ENCODE assay signal across 26 cellular contexts in the genomic region with DNA sequence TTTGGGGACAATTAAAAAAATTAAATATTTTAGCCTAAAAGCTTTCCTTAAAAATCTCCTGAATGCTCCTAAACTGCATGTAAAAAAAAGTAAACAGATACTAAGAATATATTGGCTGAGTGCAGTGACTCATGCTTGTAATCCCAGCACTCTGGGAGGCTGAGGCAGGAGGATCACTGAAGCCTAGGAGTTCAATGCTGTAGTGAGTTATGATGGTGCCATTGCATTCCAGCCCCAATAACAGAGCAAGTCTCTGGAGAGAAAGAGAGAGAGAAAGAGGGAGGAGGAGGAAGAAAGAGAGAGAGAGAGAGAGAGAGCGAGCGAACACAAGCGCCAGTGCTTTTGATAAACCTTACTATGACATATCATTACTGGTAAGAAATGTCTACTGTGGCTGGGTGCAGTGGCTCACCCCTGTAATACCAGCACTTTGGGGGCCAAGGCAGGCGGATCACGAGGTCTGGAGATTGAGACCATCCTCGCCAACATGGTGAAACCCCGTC. TPM values are rescaled to one million over a fixed set of nuclear protein-coding genes. Genes with fewer than 3 reads are reported as not detected.
DNase-seq lines count a peak whose midpoint lies in the region; FAIRE-seq and TF ChIP-seq lines count a peak whose summit lies in the region.
"Had no signal": no experiment of that assay in that cellular context is flagged by ENCODE, and none has a peak within 500 bp of the region (broad histone marks: within the 10 kb centered on the region; RNA-seq: fewer than 3 reads in every experiment).

No MANE protein-coding gene starts in this region.

- H3K4me3 Mint-ChIP-seq in activated CD4-positive, alpha-beta T cell treated with anti-CD3 and anti-CD28 coated beads, Interleukin-2, amount 10 ng/mL, durations not matched to agents 24 days and 14 days: no peak overlapping the region
- no peak overlapping the region for H3K4me3 Mint-ChIP-seq in chondrocyte (ENCODE audit: unreplicated experiment)
- H3K4me3 Mint-ChIP-seq: activated T-helper 1 cell treated with anti-CD3 and anti-CD28 coated beads, Interleukin-12 subunit alpha, Interleukin-12 subunit beta, Interleukin-2, Interleukin-4 antibody, amounts not matched to agents 30 ng/mL and 10 ng/mL and 1 ng/mL, durations not matched to agents 14 hours and 24 hours and 36 hours; nephron progenitor cell had no signal

- no peak for DNase-seq in activated CD4-positive, alpha-beta T cell treated with anti-CD3 and anti-CD28 coated beads, Interleukin-2, amount 10 ng/mL, durations not matched to agents 24 days and 14 days
- no peak for DNase-seq in activated CD4-positive, alpha-beta T cell treated with anti-CD3 and anti-CD28 coated beads, Interleukin-2, amount 50 U/mL, for 4 hours
- peak; percentile 31 for DNase-seq in MG63
- DNase-seq in chondrocyte (ENCODE audit: low spot score): no peak
- DNase-seq in globus pallidus (ENCODE audit: low spot score): no peak
- DNase-seq in D721Med (ENCODE audit: insufficient read length, low spot score): no peak
- no peak for DNase-seq in HCEC 1CT
- DNase-seq: activated CD4-positive, CD25-positive, alpha-beta regulatory T cell treated with anti-CD3 and anti-CD28 coated beads, Interleukin-2, amount 50 U/mL, for 72 hours; BE2C; glutamatergic neuron; NCI-H1417 treated with DMSO at 0.1 percent for 48 hours; NCI-H748 treated with DMSO at 0.1 percent for 48 hours; nephron progenitor cell; pancreas; small intestine; stimulated activated CD4-positive, alpha-beta T cell treated with anti-CD3 and anti-CD28 coated beads, Interleukin-1b, Interleukin-23, amount 100 ng/mL, for 48 hours; stimulated activated CD8-positive, alpha-beta memory T cell treated with anti-CD3 and anti-CD28 coated beads, Interleukin-4, amount 100 ng/mL, for 48 hours; transverse colon had no signal

- TF ChIP-seq CTCF in C4-2B (conservative IDR thresholded peaks at IDR 0.05) (no peak), chondrocyte (IDR thresholded peaks at IDR 0.05) (no peak), D721Med (IDR thresholded peaks at IDR 0.05; ENCODE audit: insufficient read depth, missing control alignments) (no peak)

- H3K27ac ChIP-seq in C4-2B: peak overlapping the region; percentile 70
- H3K27ac ChIP-seq: A549, HL-60, KMS-11, pancreas, SJSA1, transverse colon had no signal

- H3K36me3 ChIP-seq in MG63: no peaks in the 10 kb centered on the region
- H3K36me3 ChIP-seq: pancreas, SJSA1 had no signal

- H3K4me1 Mint-ChIP-seq in activated CD4-positive, alpha-beta T cell treated with anti-CD3 and anti-CD28 coated beads, Interleukin-2, amount 10 ng/mL, durations not matched to agents 24 days and 14 days: peaks cover 8% of the 10 kb centered on the region
- H3K4me1 Mint-ChIP-seq in chondrocyte (ENCODE audit: low read depth): peaks cover 23% of the 10 kb centered on the region
- H3K4me1 Mint-ChIP-seq: nephron progenitor cell had no signal

- no peaks in the 10 kb centered on the region for H3K9me3 Mint-ChIP-seq in activated CD4-positive, alpha-beta T cell treated with anti-CD3 and anti-CD28 coated beads, Interleukin-2, amount 10 ng/mL, durations not matched to agents 24 days and 14 days
- no peaks in the 10 kb centered on the region for H3K9me3 Mint-ChIP-seq in chondrocyte (ENCODE audit: low read depth)
- H3K9me3 Mint-ChIP-seq: activated T-helper 1 cell treated with anti-CD3 and anti-CD28 coated beads, Interleukin-12 subunit alpha, Interleukin-12 subunit beta, Interleukin-2, Interleukin-4 antibody, amounts not matched to agents 30 ng/mL and 10 ng/mL and 1 ng/mL, durations not matched to agents 14 hours and 24 hours and 36 hours; nephron progenitor cell had no signal

- no peak for FAIRE-seq in D721Med (lab: Jason Lieb, UNC)
- FAIRE-seq: A549, keratinocyte, pancreas, small intestine, TTC549 had no signal

- no peak overlapping the region for H3K4me3 ChIP-seq in MG63
- H3K4me3 ChIP-seq: A549, pancreas, SJSA1, transverse colon had no signal

- H3K9me3 ChIP-seq in MG63: no peaks in the 10 kb centered on the region
- H3K9me3 ChIP-seq: A549, BE2C, pancreas, SJSA1, transverse colon had no signal

- H3K27me3 ChIP-seq in MG63: no peaks in the 10 kb centered on the region
- H3K27me3 ChIP-seq: BE2C, pancreas, SJSA1, transverse colon had no signal

- H3K36me3 Mint-ChIP-seq in activated CD4-positive, alpha-beta T cell treated with anti-CD3 and anti-CD28 coated beads, Interleukin-2, amount 10 ng/mL, durations not matched to agents 24 days and 14 days (ENCODE audit: low read depth): peaks cover 25% of the 10 kb centered on the region
- peaks cover 27% of the 10 kb centered on the region for H3K36me3 Mint-ChIP-seq in chondrocyte (ENCODE audit: low read depth)

- H3K27ac Mint-ChIP-seq in activated CD4-positive, alpha-beta T cell treated with anti-CD3 and anti-CD28 coated beads, Interleukin-2, amount 10 ng/mL, durations not matched to agents 24 days and 14 days: peak overlapping the region; percentile 5
- H3K27ac Mint-ChIP-seq in chondrocyte (ENCODE audit: unreplicated experiment): peak overlapping the region; percentile 39
- H3K27ac Mint-ChIP-seq: activated T-helper 1 cell treated with anti-CD3 and anti-CD28 coated beads, Interleukin-12 subunit alpha, Interleukin-12 subunit beta, Interleukin-2, Interleukin-4 antibody, amounts not matched to agents 30 ng/mL and 10 ng/mL and 1 ng/mL, durations not matched to agents 14 hours and 24 hours and 36 hours; nephron progenitor cell had no signal

- H3K27me3 Mint-ChIP-seq in activated CD4-positive, alpha-beta T cell treated with anti-CD3 and anti-CD28 coated beads, Interleukin-2, amount 10 ng/mL, durations not matched to agents 24 days and 14 days: no peaks in the 10 kb centered on the region
- H3K27me3 Mint-ChIP-seq in chondrocyte (ENCODE audit: low read depth): no peaks in the 10 kb centered on the region

- intact Hi-C loops in activated CD4-positive, alpha-beta T cell treated with anti-CD3 and anti-CD28 coated beads, Interleukin-2, amount 10 ng/mL, durations not matched to agents 24 days and 14 days (cut with micrococcal nuclease): no loop called here

RNA-seq across cellular contexts. Expression of a gene that starts 58.8 kb away (rescaled TPM):
- 85.0 and 85.1 TPM in 2 replicates for total RNA-seq in activated CD4-positive, alpha-beta T cell treated with anti-CD3 and anti-CD28 coated beads, Interleukin-2, amount 10 ng/mL, durations not matched to agents 24 days and 14 days
- 9.4 and 10.3 TPM in 2 replicates for total RNA-seq in MG63 (2014; rRNA removed; shearing (Covaris generic); ENCODE audit: low replicate concordance)
- total RNA-seq in chondrocyte: 139 to 237 TPM (median 143 TPM) in 3 replicates
